In the genomic region with DNA sequence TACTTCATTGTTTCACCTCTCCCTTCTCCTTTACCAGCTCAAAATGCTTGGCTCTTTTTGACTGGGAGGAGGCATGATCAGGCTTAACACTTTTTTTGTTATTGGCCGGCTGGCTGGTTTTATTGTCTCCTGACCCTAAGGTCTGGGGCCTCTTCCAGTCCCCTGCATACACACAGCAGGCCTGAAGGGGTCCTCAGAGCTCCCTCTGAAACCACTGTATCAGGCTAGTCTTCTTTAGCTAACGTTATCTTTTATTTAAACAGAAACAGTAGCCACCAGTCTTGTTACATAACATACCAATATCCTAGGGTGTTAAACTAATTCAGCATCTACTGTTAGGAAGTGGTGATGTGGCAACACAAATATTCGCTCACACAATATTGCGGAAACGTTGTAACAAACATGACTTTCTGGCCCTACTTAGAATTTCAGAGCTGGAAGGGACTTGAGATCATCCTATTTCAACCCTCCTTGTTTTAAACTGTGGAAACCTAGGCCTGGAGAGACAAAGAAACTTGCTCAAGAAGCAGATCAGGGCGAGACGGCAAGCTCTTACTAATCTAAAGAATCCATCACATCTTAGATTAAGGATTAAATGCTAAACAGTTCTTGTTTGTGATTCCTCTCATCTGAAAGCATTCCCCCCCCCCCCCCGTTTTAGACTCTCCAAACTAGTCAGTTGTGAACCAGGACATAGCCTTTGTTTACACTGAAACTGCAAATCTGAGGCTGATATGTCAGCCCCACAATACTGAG, we compare ENCODE assay signal across 8 cellular contexts. TPM values are rescaled to one million over a fixed set of nuclear protein-coding genes. Genes with fewer than 3 reads are reported as not detected.
A peak's percentile ranks its signal among the peaks of the same experiment; 100 is the strongest.
DNase-seq lines count a peak whose midpoint lies in the region; ATAC-seq and TF ChIP-seq lines count a peak whose summit lies in the region.

No MANE protein-coding gene starts in this region.

- peaks cover 27% of the 10 kb centered on the region for H3K79me2 ChIP-seq in osteoblast (ENCODE audit: insufficient read depth, low read length)

- intact Hi-C loops in Right ventricle myocardium inferior (cut with DNase I) = loop anchor here (1.0 kb wide), 2 partner anchors 94 to 112 kb away; no protein-coding TSS in a partner anchor

- peak overlapping the region; percentile 40 for H3K27ac ChIP-seq in osteoblast (ENCODE audit: low read depth, low read length)

- H3K4me3 ChIP-seq in GM12875 (ENCODE audit: low read depth, low read length) (no peak overlapping the region), LNCaP clone FGC (ENCODE audit: low read depth, low read length) (no peak overlapping the region; the same call in 1 of the 2 replicates), osteoblast (ENCODE audit: insufficient read depth, low read length) (no peak overlapping the region)

- DNase-seq in 8988T (peak; percentile 24), LNCaP clone FGC (ENCODE audit: low read depth) (peak; percentile 70), SK-MEL-5 (ENCODE audit: low read depth, low spot score) (peak; percentile 93), amygdala (lab: John Stamatoyannopoulos, UW) (peak in 40 of 56 donors; percentile 10 to 76 (median 42)), Right ventricle myocardium inferior (ENCODE audit: missing footprints) (no peak), osteoblast (ENCODE audit: insufficient read length, low spot score, missing footprints) (peak; percentile 88)

- in situ Hi-C loops in SK-MEL-5 (cut with HindIII; ENCODE audit: low pct_unique_long_range_greater_than_20kb, low sequenced_read_pairs) = loop anchor here (10.0 kb wide), 1 partner anchor 105 kb away; no protein-coding TSS in a partner anchor

- no peaks in the 10 kb centered on the region for H3K36me3 ChIP-seq in osteoblast (ENCODE audit: insufficient read depth, low read length)

- peak overlapping the region; percentile 63 for H2AFZ ChIP-seq in osteoblast (ENCODE audit: low read length)

- peaks cover 16% of the 10 kb centered on the region for H4K20me1 ChIP-seq in osteoblast (ENCODE audit: insufficient read depth, low read length)

- H3K27me3 ChIP-seq in osteoblast (ENCODE audit: insufficient read depth, low read length) = no peaks in the 10 kb centered on the region

- peaks cover 22% of the 10 kb centered on the region for H3K4me1 ChIP-seq in osteoblast (ENCODE audit: insufficient read depth, low read length)

- peak; percentile 70 for ATAC-seq in Right ventricle myocardium inferior
- no peak for ATAC-seq in GM18858 (IDR thresholded peaks at IDR 0.05; ENCODE audit: unreplicated experiment)

- no peaks in the 10 kb centered on the region for H3K9me3 ChIP-seq in osteoblast (ENCODE audit: low read depth, low read length)

- H3K4me2 ChIP-seq in osteoblast (ENCODE audit: insufficient read depth, low read length) = peak overlapping the region; percentile 22

- TF ChIP-seq CTCF in GM12875 (IDR thresholded peaks at IDR 0.05; ENCODE audit: borderline replicate concordance, insufficient read depth, low read depth, low read length) (peak; percentile 82), LNCaP clone FGC (IDR thresholded peaks at IDR 0.05; ENCODE audit: control insufficient read depth, extremely low read depth, insufficient read depth) (peak; percentile 56), osteoblast (IDR thresholded peaks at IDR 0.05; ENCODE audit: extremely low read depth, low read depth, low read length) (peak; percentile 97)

RNA-seq across cellular contexts. Expression of a gene that starts 1.7 kb away (rescaled TPM):
- 16.1 and 17.5 TPM in 2 replicates for total RNA-seq in SK-MEL-5 (2014; rRNA removed; shearing (Covaris generic))
- 9.5 and 14.6 TPM in 2 replicates for polyA plus RNA-seq in SK-MEL-5 (2015; cell fraction: cytosol; rRNA removed)
- polyA plus RNA-seq in SK-MEL-5 (2015; cell fraction: nucleus; rRNA removed) = 16.7 and 22.1 TPM in 2 replicates
- 32.7 TPM for total RNA-seq in Right ventricle myocardium inferior
- 24.2 and 28.3 TPM in 2 replicates for total RNA-seq in osteoblast
